ENCODE assay signal across 22 cellular contexts in the genomic region with DNA sequence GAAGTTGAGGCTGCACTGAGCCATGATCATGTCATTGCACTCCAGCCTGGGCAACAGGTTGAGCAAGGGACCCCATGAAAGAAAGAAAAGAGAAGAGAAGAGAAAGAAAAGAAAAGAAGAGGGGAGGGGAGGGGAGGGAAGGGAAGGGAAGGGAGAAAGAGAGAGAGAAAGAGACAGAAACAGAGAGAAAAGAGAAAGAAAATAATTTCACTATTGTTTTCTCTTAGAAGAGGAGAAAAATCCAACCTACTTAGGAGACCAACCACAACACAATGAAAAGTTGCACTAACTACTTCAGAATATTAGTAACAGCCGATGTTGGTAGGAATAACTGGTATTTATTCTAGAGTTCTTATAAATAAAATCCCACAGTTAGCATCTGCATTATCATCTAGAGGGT.
"Had no signal": no experiment of that assay in that cellular context is flagged by ENCODE, and none has a peak within 500 bp of the region (broad histone marks: within the 10 kb centered on the region; RNA-seq: fewer than 3 reads in every experiment).

No MANE protein-coding gene starts in this region.

- H3K27ac ChIP-seq: dorsolateral prefrontal cortex, heart left ventricle, neural progenitor cell, ovary, right atrium auricular region, stomach, thoracic aorta, transverse colon had no signal

- DNase-seq: dorsolateral prefrontal cortex; effector CD8-positive, alpha-beta T cell; heart left ventricle; hippocampal formation; left colon; left ventricle myocardium superior; mesenchymal stem cell; midbrain; nucleus accumbens; ovary; small intestine; stimulated activated CD4-positive, alpha-beta T cell treated with anti-CD3 and anti-CD28 coated beads, Interleukin-12 subunit alpha, Interleukin-12 subunit beta, amount 100 ng/mL, for 4 hours; stimulated activated naive CD4-positive, alpha-beta T cell; stomach; substantia nigra; transverse colon had no signal

- H3K36me3 ChIP-seq: ovary had no signal

- H3K27me3 ChIP-seq: dorsolateral prefrontal cortex, heart left ventricle, neural progenitor cell, ovary, right atrium auricular region, stomach, transverse colon had no signal

- H3K9me3 Mint-ChIP-seq: natural killer cell treated with Interleukin-12 subunit alpha and Interleukin-12 subunit beta and Interleukin-15 and Interleukin-18, amount 100 ng/mL, for 72 hours; neural progenitor cell had no signal

- H3K27me3 Mint-ChIP-seq: natural killer cell treated with Interleukin-12 subunit alpha and Interleukin-12 subunit beta and Interleukin-15 and Interleukin-18, amount 100 ng/mL, for 72 hours had no signal

- H3K4me1 ChIP-seq: right atrium auricular region, transverse colon had no signal

- H3K4me3 ChIP-seq: dorsolateral prefrontal cortex, heart left ventricle, lung, neural progenitor cell, ovary, right atrium auricular region, stomach, thoracic aorta, transverse colon had no signal

- H3K4me1 Mint-ChIP-seq: neural progenitor cell had no signal

- ATAC-seq: esophagus mucosa; heart left ventricle; left colon; left ventricle myocardium superior; natural killer cell treated with Interleukin-12 subunit alpha and Interleukin-12 subunit beta and Interleukin-15 and Interleukin-18, amount 100 ng/mL, for 72 hours had no signal

- H3K9me3 ChIP-seq: heart left ventricle, ovary, right atrium auricular region, stomach, thoracic aorta, transverse colon had no signal

- H3K4me3 Mint-ChIP-seq: natural killer cell treated with Interleukin-12 subunit alpha and Interleukin-12 subunit beta and Interleukin-15 and Interleukin-18, amount 100 ng/mL, for 72 hours; neural progenitor cell had no signal

- H3K27ac Mint-ChIP-seq: natural killer cell treated with Interleukin-12 subunit alpha and Interleukin-12 subunit beta and Interleukin-15 and Interleukin-18, amount 100 ng/mL, for 72 hours; neural progenitor cell had no signal
